ENCODE assay signal across 21 cellular contexts in genomic region chr6:44481765-44482164, GRCh38.
"Had no signal": no experiment of that assay in that cellular context is flagged by ENCODE, and none has a peak within 500 bp of the region (broad histone marks: within the 10 kb centered on the region; RNA-seq: fewer than 3 reads in every experiment).

No MANE protein-coding gene starts in this region.

- H3K27ac ChIP-seq: RWPE1, SK-N-MC had no signal

- DNase-seq: IMR-90, Karpas-422, KG1, MG63, NCI-H1092 treated with DMSO at 0.1 percent for 48 hours, NCI-H1436, NCI-H187, NCI-H2029, NCI-H2081 treated with DMSO at 0.1 percent for 48 hours, NCI-H2171, NCI-H226, NCI-H446, NCI-H510A, NCI-H524 treated with DMSO at 0.1 percent for 48 hours, NCI-H69, NCI-H774, SHP77 treated with DMSO at 0.1 percent for 48 hours, SJCRH30 had no signal

- ATAC-seq: HepG2 had no signal

- H3K9me3 ChIP-seq: MG63, SJCRH30 had no signal

- H3K4me3 ChIP-seq: MG63, SJCRH30, SK-N-MC had no signal

- H3K27me3 ChIP-seq: MG63, SJCRH30 had no signal

- H3K36me3 ChIP-seq: MG63, SJCRH30 had no signal
